In the genomic region with DNA sequence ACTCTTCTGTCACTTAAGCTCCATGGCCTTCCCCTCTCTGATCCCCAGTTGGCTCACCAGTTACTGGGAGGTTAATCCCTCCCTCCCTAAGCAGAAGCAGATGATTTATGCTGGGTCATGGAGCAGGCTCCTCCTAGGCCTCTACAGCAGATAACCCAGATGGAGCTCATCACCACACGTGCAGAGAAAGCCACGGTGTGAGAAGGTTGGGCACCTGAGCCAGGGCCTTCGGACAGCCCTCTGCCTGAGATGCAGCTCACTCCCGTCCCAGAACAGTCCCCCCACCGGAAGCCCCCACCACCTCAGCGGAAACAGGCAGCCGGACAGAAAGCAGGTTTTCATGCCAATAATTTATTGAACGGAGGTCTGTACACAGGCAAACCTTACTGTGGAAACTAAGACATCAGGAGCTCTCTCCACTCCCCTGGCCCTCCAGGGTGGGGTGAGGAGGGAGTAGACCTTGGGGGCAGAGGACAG, we compare ENCODE assay signal across 10 cellular contexts. TPM values are rescaled to one million over a fixed set of nuclear protein-coding genes. Genes with fewer than 3 reads are reported as not detected.
DNase-seq lines count a peak whose midpoint lies in the region; FAIRE-seq and TF ChIP-seq lines count a peak whose summit lies in the region.
"Had no signal": no experiment of that assay in that cellular context is flagged by ENCODE, and none has a peak within 500 bp of the region (broad histone marks: within the 10 kb centered on the region; RNA-seq: fewer than 3 reads in every experiment).

No MANE protein-coding gene starts in this region.

- FAIRE-seq in small intestine (lab: Jason Lieb, UNC) = no peak
- FAIRE-seq: keratinocyte had no signal

- no peak overlapping the region for H3K4me3 Mint-ChIP-seq in CD8-positive, alpha-beta memory T cell

- no peaks in the 10 kb centered on the region for H3K27me3 ChIP-seq in CD8-positive, alpha-beta memory T cell (ENCODE audit: insufficient read depth, low read length, poor library complexity, severe bottlenecking)
- H3K27me3 ChIP-seq in small intestine (ENCODE audit: control insufficient read depth in 2 of 2, insufficient read depth in 2 of 2, low read length in 2 of 2) = no peaks in the 10 kb centered on the region
- H3K27me3 ChIP-seq in sigmoid colon = no peaks in the 10 kb centered on the region
- H3K27me3 ChIP-seq: colonic mucosa, tibial nerve had no signal

- CTCF ChIA-PET in CD8-positive, alpha-beta memory T cell (lab: Charles Lee) = interaction anchor here (0.8 to 1.5 kb wide), 3 partner anchors 15 to 49 kb away, joined by 3 read pairs; no protein-coding TSS in a partner anchor

- H3K4me1 ChIP-seq in CD8-positive, alpha-beta memory T cell (ENCODE audit: insufficient read depth, low read length) = no peaks in the 10 kb centered on the region
- peaks cover 0 to 2% of the 10 kb centered on the region in 2 donors for H3K4me1 ChIP-seq in small intestine (ENCODE audit: control insufficient read depth in 2 of 2, insufficient read depth in 1 of 2, low read depth in 1 of 2, low read length in 1 of 2)
- peaks cover 0 to 12% (median 0%) of the 10 kb centered on the region in 4 donors for H3K4me1 ChIP-seq in sigmoid colon
- H3K4me1 ChIP-seq: colonic mucosa had no signal

- WGBS in small intestine, 3 donors = 57 to 63% (median 62%) methylated on average over 7 to 8 of the region's 8 CpGs
- WGBS in sigmoid colon, 2 donors = 68 to 72% methylated on average over 8 of the region's 8 CpGs

- peak overlapping the region in 6 of 8 donors; percentile 37 to 88 (median 62) for H3K27ac Mint-ChIP-seq in CD8-positive, alpha-beta memory T cell

- H3K9me3 Mint-ChIP-seq in CD8-positive, alpha-beta memory T cell = no peaks in the 10 kb centered on the region

- no peaks in the 10 kb centered on the region for H3K27me3 Mint-ChIP-seq in CD8-positive, alpha-beta memory T cell

- no peak for TF ChIP-seq CTCF in sigmoid colon (IDR thresholded peaks at IDR 0.05)

- H3K4me3 ChIP-seq in CD8-positive, alpha-beta memory T cell (ENCODE audit: low read length) = no peak overlapping the region
- H3K4me3 ChIP-seq in small intestine (ENCODE audit: low read depth in 1 of 2, low read length in 2 of 2) = no peak overlapping the region
- H3K4me3 ChIP-seq in sigmoid colon = no peak overlapping the region
- H3K4me3 ChIP-seq: colonic mucosa, tibial nerve had no signal

- no peak for TF ChIP-seq POLR2A in sigmoid colon (IDR thresholded peaks at IDR 0.05)

- peaks cover 1 to 90% (median 12%) of the 10 kb centered on the region in 3 donors for H3K36me3 Mint-ChIP-seq in CD8-positive, alpha-beta memory T cell

- peaks cover 34% of the 10 kb centered on the region for H3K36me3 ChIP-seq in CD8-positive, alpha-beta memory T cell (ENCODE audit: insufficient read depth, low read length)
- peaks cover 24 to 28% of the 10 kb centered on the region in 2 donors for H3K36me3 ChIP-seq in small intestine (ENCODE audit: control insufficient read depth in 2 of 2, insufficient read depth in 2 of 2, low read length in 2 of 2)
- peaks cover 40 to 99% (median 53%) of the 10 kb centered on the region in 4 donors for H3K36me3 ChIP-seq in sigmoid colon

- H3K4me1 Mint-ChIP-seq in CD8-positive, alpha-beta memory T cell = peaks cover 13 to 31% (median 26%) of the 10 kb centered on the region in 3 donors

- no peaks in the 10 kb centered on the region for H3K9me3 ChIP-seq in CD8-positive, alpha-beta memory T cell (ENCODE audit: low read length)
- no peaks in the 10 kb centered on the region for H3K9me3 ChIP-seq in small intestine (ENCODE audit: control insufficient read depth, low read depth)
- H3K9me3 ChIP-seq in sigmoid colon = no peaks in the 10 kb centered on the region
- H3K9me3 ChIP-seq: colonic mucosa, tibial nerve had no signal

- intact Hi-C loops in sigmoid colon (cut with DNase I) = no loop called here

- DNase-seq in CD8-positive, alpha-beta memory T cell = no peak
- DNase-seq in SK-MEL-5 (ENCODE audit: low read depth, low spot score) = peak; percentile 35
- DNase-seq in foreskin melanocyte = peak; percentile 56
- no peak for DNase-seq in HCEC 1CT
- no peak for DNase-seq in small intestine
- DNase-seq in sigmoid colon = no peak
- DNase-seq: colonic mucosa, NCI-H446 treated with DMSO at 0.1 percent for 48 hours had no signal

- POLR2A ChIA-PET in CD8-positive, alpha-beta memory T cell (lab: Charles Lee) = no interaction called here

- in situ Hi-C loops in SK-MEL-5 (cut with HindIII; ENCODE audit: low pct_unique_long_range_greater_than_20kb, low sequenced_read_pairs) = no loop called here

- no peak for TF ChIP-seq EP300 in sigmoid colon (IDR thresholded peaks at IDR 0.05)

- H3K27ac ChIP-seq in CD8-positive, alpha-beta memory T cell (ENCODE audit: low read depth, low read length) = no peak overlapping the region
- no peak overlapping the region for H3K27ac ChIP-seq in small intestine (ENCODE audit: low read depth in 1 of 2, low read length in 1 of 2)
- no peak overlapping the region for H3K27ac ChIP-seq in sigmoid colon
- H3K27ac ChIP-seq: colonic mucosa had no signal

RNA-seq across cellular contexts. Expression of a gene that starts 9.8 kb away (rescaled TPM):
- total RNA-seq in CD8-positive, alpha-beta memory T cell = 10 to 100 TPM; 18.4 to 20.5 TPM
- 9.0 TPM for polyA plus RNA-seq in CD8-positive, alpha-beta memory T cell
- 6.8 and 8.9 TPM in 2 replicates for total RNA-seq in SK-MEL-5 (2014; rRNA removed; shearing (Covaris generic))
- 7.1 TPM in 2 replicates for polyA plus RNA-seq in SK-MEL-5 (2015; cell fraction: cytosol; rRNA removed)
- polyA plus RNA-seq in SK-MEL-5 (2015; cell fraction: nucleus; rRNA removed) = 5.5 and 8.1 TPM in 2 replicates
- polyA plus RNA-seq in small intestine (1 to 10 TPM; 3.2 to 4.8 (median 4.0) TPM), sigmoid colon (1 to 10 TPM; 3.0 to 6.8 (median 3.2) TPM)
- 1 to 10 TPM; 2.2 to 6.1 (median 4.3) TPM for total RNA-seq in sigmoid colon

RNA-seq across cellular contexts. Expression of a gene that starts 12.4 kb away (rescaled TPM):
- total RNA-seq in CD8-positive, alpha-beta memory T cell = 10 to 100 TPM; 30.0 to 32.7 TPM
- polyA plus RNA-seq in CD8-positive, alpha-beta memory T cell = 163 TPM
- total RNA-seq in SK-MEL-5 (2014; rRNA removed; shearing (Covaris generic)) = 19.5 and 23.9 TPM in 2 replicates
- 20.8 and 22.6 TPM in 2 replicates for polyA plus RNA-seq in SK-MEL-5 (2015; cell fraction: cytosol; rRNA removed)
- 16.3 and 22.0 TPM in 2 replicates for polyA plus RNA-seq in SK-MEL-5 (2015; cell fraction: nucleus; rRNA removed)
- polyA plus RNA-seq in small intestine (10 to 100 TPM; 22.8 to 41.3 (median 38.5) TPM), sigmoid colon (10 to 100 TPM; 42.2 to 87.6 (median 49.9) TPM)
- 10 to 100 TPM; 28.5 to 41.3 (median 36.3) TPM for total RNA-seq in sigmoid colon

RNA-seq across cellular contexts. Expression of a gene that starts 12.5 kb away (rescaled TPM):
- total RNA-seq in CD8-positive, alpha-beta memory T cell = 10 to 100 TPM; 52.9 to 53.5 TPM
- polyA plus RNA-seq in CD8-positive, alpha-beta memory T cell = 23.8 TPM
- 18.7 and 19.0 TPM in 2 replicates for total RNA-seq in SK-MEL-5 (2014; rRNA removed; shearing (Covaris generic))
- polyA plus RNA-seq in SK-MEL-5 (2015; cell fraction: cytosol; rRNA removed) = 78.8 and 95.5 TPM in 2 replicates
- 30.7 and 59.6 TPM in 2 replicates for polyA plus RNA-seq in SK-MEL-5 (2015; cell fraction: nucleus; rRNA removed)
- 10 to 100 TPM; 48.5 to 70.9 (median 70.3) TPM for polyA plus RNA-seq in small intestine
- total RNA-seq in sigmoid colon = 10 to 100 TPM; 17.4 to 28.5 (median 20.5) TPM
- 10 to 100 TPM; 31.8 to 49.5 (median 49.0) TPM for polyA plus RNA-seq in sigmoid colon

RNA-seq across cellular contexts. Expression of a gene that starts 25.0 kb away (rescaled TPM):
- 10 to 100 TPM; 58.7 to 64.7 TPM for total RNA-seq in CD8-positive, alpha-beta memory T cell
- 5.1 TPM for polyA plus RNA-seq in CD8-positive, alpha-beta memory T cell
- total RNA-seq in SK-MEL-5 (2014; rRNA removed; shearing (Covaris generic)) = 25.5 and 32.7 TPM in 2 replicates
- 54.7 and 70.1 TPM in 2 replicates for polyA plus RNA-seq in SK-MEL-5 (2015; cell fraction: cytosol; rRNA removed)
- 72.6 and 77.6 TPM in 2 replicates for polyA plus RNA-seq in SK-MEL-5 (2015; cell fraction: nucleus; rRNA removed)
- polyA plus RNA-seq in small intestine (10 to 100 TPM; 28.6 to 51.6 (median 31.8) TPM), sigmoid colon (10 to 100 TPM; 18.6 to 42.8 (median 23.6) TPM)
- total RNA-seq in sigmoid colon = 10 to 100 TPM; 18.9 to 39.3 (median 25.6) TPM

RNA-seq across cellular contexts. Expression of a gene that starts 39.2 kb away (rescaled TPM):
- 10 to 100 TPM; 53.9 to 60.4 TPM for total RNA-seq in CD8-positive, alpha-beta memory T cell
- 2.7 TPM for polyA plus RNA-seq in CD8-positive, alpha-beta memory T cell
- total RNA-seq in SK-MEL-5 (2014; rRNA removed; shearing (Covaris generic)) = 5.2 and 11.3 TPM in 2 replicates
- 45.4 and 60.9 TPM in 2 replicates for polyA plus RNA-seq in SK-MEL-5 (2015; cell fraction: cytosol; rRNA removed)
- polyA plus RNA-seq in SK-MEL-5 (2015; cell fraction: nucleus; rRNA removed) = 36.8 and 45.9 TPM in 2 replicates
- polyA plus RNA-seq in small intestine (10 to 100 TPM; 14.1 to 29.8 (median 18.1) TPM), sigmoid colon (10 to 100 TPM in 2 of 3 donors, 1 to 10 TPM in 1; 8.4 to 42.1 (median 17.3) TPM)
- 10 to 100 TPM; 16.0 to 31.3 (median 24.9) TPM for total RNA-seq in sigmoid colon

Comparison
In these comparisons a context has a peak if more than half of its experiments do, and no peak if none do; other contexts are left out.
1. DNase-seq: peak in SK-MEL-5 (single experiment) and foreskin melanocyte (single experiment); none in CD8-positive, alpha-beta memory T cell (0 of 5), HCEC 1CT (single experiment), small intestine (single experiment) and sigmoid colon (single experiment).